ENCODE assay signal across 18 cellular contexts in the genomic region with DNA sequence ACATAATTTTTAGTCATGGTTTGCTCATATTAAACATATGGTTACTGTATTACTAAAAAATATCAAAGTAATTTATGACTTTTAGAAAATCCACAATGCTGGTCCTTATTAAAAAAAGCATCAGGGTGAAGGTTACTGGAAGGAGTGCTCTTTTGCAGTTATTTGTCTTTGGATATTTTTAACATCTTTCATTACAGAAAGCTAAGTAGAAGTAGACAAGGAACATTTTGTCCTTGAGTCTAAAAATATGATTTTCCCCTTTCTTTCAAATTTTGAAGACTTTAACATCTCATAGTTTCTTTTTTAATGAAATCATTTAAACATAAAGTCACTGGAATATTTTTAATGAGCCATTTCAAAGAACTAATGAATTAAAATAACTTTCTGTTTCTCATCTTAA.
"Had no signal": no experiment of that assay in that cellular context is flagged by ENCODE, and none has a peak within 500 bp of the region (broad histone marks: within the 10 kb centered on the region; RNA-seq: fewer than 3 reads in every experiment).

No MANE protein-coding gene starts in this region.

- FAIRE-seq: bronchial epithelial cell had no signal

- DNase-seq: activated CD4-positive, alpha-beta T cell treated with anti-CD3 and anti-CD28 coated beads, Interleukin-2, amount 50 U/mL, for 4 hours; activated CD4-positive, CD25-positive, alpha-beta regulatory T cell treated with anti-CD3 and anti-CD28 coated beads, Interleukin-2, amount 50 U/mL, for 72 hours; activated naive CD4-positive, alpha-beta T cell treated with Interleukin-2 at 50 U/mL for 16 hours; activated T-cell treated with anti-CD3 and anti-CD28 coated beads for 4 hours; gastrocnemius medialis; islet precursor cell; left lung; occipital lobe; right cardiac atrium; stimulated activated CD4-positive, alpha-beta T cell treated with anti-CD3 and anti-CD28 coated beads, Interleukin-12 subunit alpha, Interleukin-12 subunit beta, amount 100 ng/mL, for 4 hours; stimulated activated CD4-positive, alpha-beta T cell treated with anti-CD3 and anti-CD28 coated beads, Interleukin-2, amount 100 ng/mL, for 24 hours; stomach; T-cell; T-helper 9 cell had no signal

- H3K36me3 ChIP-seq: gastrocnemius medialis, left lung, prostate gland, stomach had no signal

- H3K4me3 ChIP-seq: gastrocnemius medialis, left lung, prostate gland, stomach had no signal

- H3K27me3 ChIP-seq: gastrocnemius medialis, left lung, stomach had no signal

- H3K27ac ChIP-seq: left lung, prostate gland had no signal

- H3K4me3 Mint-ChIP-seq: memory B cell; natural killer cell treated with Interleukin-12 subunit alpha and Interleukin-12 subunit beta and Interleukin-15 and Interleukin-18, amount 100 ng/mL, for 72 hours; T-cell had no signal

- H3K9me3 Mint-ChIP-seq: memory B cell; natural killer cell treated with Interleukin-12 subunit alpha and Interleukin-12 subunit beta and Interleukin-15 and Interleukin-18, amount 100 ng/mL, for 72 hours had no signal

- H3K27me3 Mint-ChIP-seq: memory B cell, T-cell had no signal

- H3K36me3 Mint-ChIP-seq: memory B cell; natural killer cell treated with Interleukin-12 subunit alpha and Interleukin-12 subunit beta and Interleukin-15 and Interleukin-18, amount 100 ng/mL, for 72 hours; T-cell had no signal

- H3K27ac Mint-ChIP-seq: memory B cell; natural killer cell treated with Interleukin-12 subunit alpha and Interleukin-12 subunit beta and Interleukin-15 and Interleukin-18, amount 100 ng/mL, for 72 hours; T-cell had no signal

- H3K9me3 ChIP-seq: gastrocnemius medialis, left lung, prostate gland, stomach had no signal

- H3K4me1 ChIP-seq: gastrocnemius medialis, left lung, prostate gland had no signal

- H3K4me1 Mint-ChIP-seq: T-cell had no signal

- ATAC-seq: gastrocnemius medialis; left lung; natural killer cell treated with Interleukin-12 subunit alpha and Interleukin-12 subunit beta and Interleukin-15 and Interleukin-18, amount 100 ng/mL, for 72 hours; right cardiac atrium; T-cell had no signal
